9 cellular contexts compared by ENCODE assay signal in genomic region chr12:57008113-57008687, GRCh38. TPM values are rescaled to one million over a fixed set of nuclear protein-coding genes. Genes with fewer than 3 reads are reported as not detected.
DNase-seq lines count a peak whose midpoint lies in the region; ATAC-seq and TF ChIP-seq lines count a peak whose summit lies in the region.
"Had no signal": no experiment of that assay in that cellular context is flagged by ENCODE, and none has a peak within 500 bp of the region (broad histone marks: within the 10 kb centered on the region; RNA-seq: fewer than 3 reads in every experiment).

No MANE protein-coding gene starts in this region.

- H3K27me3 ChIP-seq in BE2C (no peaks in the 10 kb centered on the region), right atrium auricular region (no peaks in the 10 kb centered on the region), spleen (replicated peaks in 1 of 7) (no peaks in the 10 kb centered on the region)

- H3K9me3 ChIP-seq in BE2C (no peaks in the 10 kb centered on the region), right atrium auricular region (no peaks in the 10 kb centered on the region), spleen (no peaks in the 10 kb centered on the region)

- ATAC-seq in activated CD8-positive, alpha-beta T cell treated with anti-CD3 and anti-CD28 coated beads, Interleukin-2, amount 10 ng/mL, durations not matched to agents 7 days and 5 days = peak; percentile 37
- ATAC-seq in HG03378 (IDR thresholded peaks at IDR 0.05; ENCODE audit: unreplicated experiment) = no peak
- no peak for ATAC-seq in HG03432 (IDR thresholded peaks at IDR 0.05; ENCODE audit: unreplicated experiment)

- H3K36me3 ChIP-seq in BE2C (peaks cover 14% of the 10 kb centered on the region), right atrium auricular region (peaks cover 13% of the 10 kb centered on the region), spleen (peaks cover 3 to 17% (median 14%) of the 10 kb centered on the region in 6 donors)

- H3K36me3 Mint-ChIP-seq in activated CD8-positive, alpha-beta T cell treated with anti-CD3 and anti-CD28 coated beads, Interleukin-2, amount 10 ng/mL, durations not matched to agents 7 days and 5 days (ENCODE audit: low read depth) = peaks cover 12% of the 10 kb centered on the region
- H3K36me3 Mint-ChIP-seq: IgD-negative memory B cell had no signal

- H3K27ac Mint-ChIP-seq in activated CD8-positive, alpha-beta T cell treated with anti-CD3 and anti-CD28 coated beads, Interleukin-2, amount 10 ng/mL, durations not matched to agents 7 days and 5 days = peak overlapping the region; percentile 77

- WGBS in spleen, 5 donors = 25 to 73% (median 55%) methylated on average over 1 of the region's 1 CpG

- TF ChIP-seq POLR2A in spleen (IDR thresholded peaks at IDR 0.05) = no peak

- POLR2A ChIA-PET in activated CD8-positive, alpha-beta T cell treated with anti-CD3 and anti-CD28 coated beads, Interleukin-2, amount 10 ng/mL, durations not matched to agents 7 days and 5 days (lab: Charles Lee) = interaction anchor here (0.7 to 2.1 kb wide), 4 partner anchors 8 to 104 kb away, joined by 3 to 22 read pairs (median 4); partner anchors contain the start of genes STAT6 and TAC3

- TF ChIP-seq CTCF in BE2C (IDR thresholded peaks at IDR 0.05; ENCODE audit: low read depth, low read length) (peak; percentile 76), GM12875 (IDR thresholded peaks at IDR 0.05; ENCODE audit: borderline replicate concordance, insufficient read depth, low read depth, low read length) (peak; percentile 62; the same call in 1 of the 2 replicates), right atrium auricular region (IDR thresholded peaks at IDR 0.05) (peak; percentile 26 to 58), spleen (IDR thresholded peaks at IDR 0.05 in 8 of 11, conservative IDR thresholded peaks at IDR 0.05 in 3 of 11) (peak; percentile 18 to 80 (median 67))

- H3K4me3 ChIP-seq in BE2C (ENCODE audit: low read depth, low read length) (no peak overlapping the region), GM12875 (ENCODE audit: low read depth, low read length) (no peak overlapping the region), right atrium auricular region (no peak overlapping the region), spleen (no peak overlapping the region)

- no peak overlapping the region for H3K4me3 Mint-ChIP-seq in activated CD8-positive, alpha-beta T cell treated with anti-CD3 and anti-CD28 coated beads, Interleukin-2, amount 10 ng/mL, durations not matched to agents 7 days and 5 days

- H3K27ac ChIP-seq in right atrium auricular region = no peak overlapping the region
- H3K27ac ChIP-seq in spleen = peak overlapping the region in 6 of 8 donors; percentile 27 to 92 (median 70)

- no peaks in the 10 kb centered on the region for H3K9me3 Mint-ChIP-seq in activated CD8-positive, alpha-beta T cell treated with anti-CD3 and anti-CD28 coated beads, Interleukin-2, amount 10 ng/mL, durations not matched to agents 7 days and 5 days (ENCODE audit: insufficient read depth)
- H3K9me3 Mint-ChIP-seq: IgD-negative memory B cell had no signal

- no peak for DNase-seq in BE2C
- DNase-seq in NCI-H345 treated with DMSO at 0.1 percent for 48 hours (lab: John Stamatoyannopoulos, UW; ENCODE audit: unreplicated experiment) = peak; percentile 28
- peak; percentile 52 for DNase-seq in activated CD8-positive, alpha-beta T cell treated with anti-CD3 and anti-CD28 coated beads, Interleukin-2, amount 10 ng/mL, durations not matched to agents 7 days and 5 days
- no peak for DNase-seq in right atrium auricular region (ENCODE audit: low spot score)
- no peak for DNase-seq in spleen

- H3K27me3 Mint-ChIP-seq in activated CD8-positive, alpha-beta T cell treated with anti-CD3 and anti-CD28 coated beads, Interleukin-2, amount 10 ng/mL, durations not matched to agents 7 days and 5 days (ENCODE audit: low read depth) = no peaks in the 10 kb centered on the region
- H3K27me3 Mint-ChIP-seq: IgD-negative memory B cell had no signal

- no peaks in the 10 kb centered on the region for H3K4me1 ChIP-seq in BE2C
- H3K4me1 ChIP-seq in right atrium auricular region = peaks cover 0 to 22% of the 10 kb centered on the region in 2 donors
- H3K4me1 ChIP-seq in spleen = peaks cover 28 to 77% (median 49%) of the 10 kb centered on the region in 6 donors

- intact Hi-C loops in spleen (cut with DNase I; ENCODE audit: low total_unique reads) = loop anchor here (5.0 kb wide), 2 partner anchors 54 to 109 kb away; no protein-coding TSS in a partner anchor

- CTCF ChIA-PET in activated CD8-positive, alpha-beta T cell treated with anti-CD3 and anti-CD28 coated beads, Interleukin-2, amount 10 ng/mL, durations not matched to agents 7 days and 5 days (lab: Charles Lee) = interaction anchor here (0.7 to 11.2 kb wide), 24 partner anchors 9 to 252 kb away, joined by 3 to 213 read pairs (median 8); partner anchors contain the start of genes HSD17B6, MYO1A, NEMP1 and PRIM1

- H3K4me1 Mint-ChIP-seq in activated CD8-positive, alpha-beta T cell treated with anti-CD3 and anti-CD28 coated beads, Interleukin-2, amount 10 ng/mL, durations not matched to agents 7 days and 5 days (ENCODE audit: low read depth) = peaks cover 68% of the 10 kb centered on the region

RNA-seq across cellular contexts. Expression of gene ZBTB39, which starts 1.9 kb away (rescaled TPM):
- 16.8 TPM for polyA plus RNA-seq in BE2C (2012; ENCODE audit: insufficient read depth, insufficient read length, low read depth)
- 1 to 10 TPM; 7.7 to 8.2 TPM for total RNA-seq in activated CD8-positive, alpha-beta T cell treated with anti-CD3 and anti-CD28 coated beads, Interleukin-2, amount 10 ng/mL, durations not matched to agents 7 days and 5 days
- total RNA-seq in right atrium auricular region (1 to 10 TPM; 3.0 to 5.9 TPM), spleen (10 to 100 TPM in 6 of 7 donors, 1 to 10 TPM in 1; 8.7 to 15.7 (median 11.9) TPM)
- 1 to 10 TPM; 1.7 to 3.3 (median 2.0) TPM for polyA plus RNA-seq in spleen

RNA-seq across cellular contexts. Expression of gene TAC3, which starts 8.1 kb away (rescaled TPM):
- polyA plus RNA-seq in BE2C (2012; ENCODE audit: insufficient read depth, insufficient read length, low read depth) = 1.8 TPM
- not detected for total RNA-seq in activated CD8-positive, alpha-beta T cell treated with anti-CD3 and anti-CD28 coated beads, Interleukin-2, amount 10 ng/mL, durations not matched to agents 7 days and 5 days
- total RNA-seq in right atrium auricular region = not detected
- total RNA-seq in spleen = not detected
- polyA plus RNA-seq in spleen = under 1 TPM in 2 of 3 donors, not detected in 1; 0.11 to 0.20 TPM
- polyA plus RNA-seq: IgD-negative memory B cell had no signal

RNA-seq across cellular contexts. Expression of gene MYO1A, which starts 41.7 kb away (rescaled TPM):
- polyA plus RNA-seq in BE2C (2012; ENCODE audit: insufficient read depth, insufficient read length, low read depth) = not detected
- 1 to 10 TPM; 1.3 to 1.4 TPM for total RNA-seq in activated CD8-positive, alpha-beta T cell treated with anti-CD3 and anti-CD28 coated beads, Interleukin-2, amount 10 ng/mL, durations not matched to agents 7 days and 5 days
- total RNA-seq in right atrium auricular region = under 1 TPM in 1 of 2 donors, not detected in 1; 0.08 TPM
- 1 to 10 TPM in 1 of 7 donors, under 1 TPM in 5, not detected in 1; 0.14 to 1.4 (median 0.48) TPM for total RNA-seq in spleen
- under 1 TPM; 0.12 to 0.22 (median 0.20) TPM for polyA plus RNA-seq in spleen
- polyA plus RNA-seq: IgD-negative memory B cell had no signal

RNA-seq across cellular contexts. Expression of gene RDH16, which starts 50.8 kb away (rescaled TPM):
- 1.8 TPM for polyA plus RNA-seq in BE2C (2012; ENCODE audit: insufficient read depth, insufficient read length, low read depth)
- under 1 TPM; 0.18 to 0.37 TPM for total RNA-seq in activated CD8-positive, alpha-beta T cell treated with anti-CD3 and anti-CD28 coated beads, Interleukin-2, amount 10 ng/mL, durations not matched to agents 7 days and 5 days
- under 1 TPM in 1 of 2 donors, not detected in 1; 0.16 TPM for total RNA-seq in right atrium auricular region
- total RNA-seq in spleen = 1 to 10 TPM in 6 of 7 donors, under 1 TPM in 1; 0.94 to 3.9 (median 2.6) TPM
- 1 to 10 TPM in 2 of 3 donors, under 1 TPM in 1; 0.86 to 3.0 (median 2.3) TPM for polyA plus RNA-seq in spleen

Comparison
In these comparisons a context has a peak if more than half of its experiments do, and no peak if none do; other contexts are left out.
1. DNase-seq: peak in NCI-H345 treated with DMSO at 0.1 percent for 48 hours (single experiment) and activated CD8-positive, alpha-beta T cell treated with anti-CD3 and anti-CD28 coated beads, Interleukin-2, amount 10 ng/mL, durations not matched to agents 7 days and 5 days (single experiment); none in BE2C (single experiment), right atrium auricular region (single experiment) and spleen (single experiment).
2. H3K27ac ChIP-seq: peak in spleen (6 of 8); none in right atrium auricular region (0 of 2).
3. Peak in every context shown above with its lines, with median percentiles within 50 percentile points of each other: CTCF ChIP-seq.